28 cellular contexts compared by ENCODE assay signal in the genomic region with DNA sequence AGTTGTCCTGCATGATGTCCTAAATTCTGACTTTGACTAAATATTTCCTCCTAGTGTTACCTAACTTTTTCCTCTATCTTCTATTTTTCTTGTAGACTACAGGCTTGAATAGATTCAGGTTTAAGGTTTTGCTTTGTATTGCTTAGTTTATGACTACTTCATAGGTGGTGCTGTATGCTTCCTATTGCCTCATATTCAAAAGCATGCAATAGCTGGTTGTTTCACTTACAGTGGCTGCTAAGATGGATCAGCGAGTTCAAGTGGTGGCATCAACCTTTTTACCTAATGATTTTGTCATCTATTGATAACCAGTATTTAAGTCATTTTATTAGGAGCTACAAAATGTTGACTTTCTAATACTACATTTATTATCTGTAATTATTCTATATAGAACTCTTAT. TPM values are rescaled to one million over a fixed set of nuclear protein-coding genes. Genes with fewer than 3 reads are reported as not detected.
DNase-seq lines count a peak whose midpoint lies in the region; ATAC-seq, FAIRE-seq and TF ChIP-seq lines count a peak whose summit lies in the region.
"Had no signal": no experiment of that assay in that cellular context is flagged by ENCODE, and none has a peak within 500 bp of the region (broad histone marks: within the 10 kb centered on the region; RNA-seq: fewer than 3 reads in every experiment).

No MANE protein-coding gene starts in this region.

- intact Hi-C loops in left colon (cut with DNase I, micrococcal nuclease) = no loop called here

- no peaks in the 10 kb centered on the region for H3K36me3 ChIP-seq in small intestine (ENCODE audit: control insufficient read depth in 2 of 2, insufficient read depth in 2 of 2, low read length in 2 of 2)
- H3K36me3 ChIP-seq: BLaER1 treated with 17β-estradiol and CSF1 and Interleukin-3, amounts not matched to agents 10 nM and 100 nM; Peyer's patch had no signal

- in situ Hi-C loops in GM13976 (cut with MboI; ENCODE audit: low sequenced_read_pairs, unreplicated experiment) = loop anchor here (25.0 kb wide), 1 partner anchor 408 kb away; the partner anchor contains the start of gene ETFBKMT

- H3K27me3 ChIP-seq in small intestine (ENCODE audit: control insufficient read depth in 2 of 2, insufficient read depth in 2 of 2, low read length in 2 of 2) = no peaks in the 10 kb centered on the region
- H3K27me3 ChIP-seq: BLaER1 treated with 17β-estradiol and CSF1 and Interleukin-3, amounts not matched to agents 10 nM and 100 nM; Peyer's patch had no signal

- peak; percentile 87 for ATAC-seq in left colon

- H3K27ac ChIP-seq in small intestine (ENCODE audit: low read depth in 1 of 2, low read length in 1 of 2) = no peak overlapping the region
- H3K27ac ChIP-seq: 22Rv1; BLaER1 treated with 17β-estradiol and CSF1 and Interleukin-3, amounts not matched to agents 10 nM and 100 nM; KMS-11; Peyer's patch had no signal

- no peak for FAIRE-seq in small intestine (lab: Jason Lieb, UNC)
- FAIRE-seq: GM12891, GM19239 had no signal

- H3K4me3 ChIP-seq in choroid plexus epithelial cell (ENCODE audit: low read depth, low read length) (no peak overlapping the region), small intestine (ENCODE audit: low read depth in 1 of 2, low read length in 2 of 2) (no peak overlapping the region)
- H3K4me3 ChIP-seq: BLaER1 treated with 17β-estradiol and CSF1 and Interleukin-3, amounts not matched to agents 10 nM and 100 nM; Peyer's patch had no signal

- no peaks in the 10 kb centered on the region for H3K4me1 ChIP-seq in small intestine (ENCODE audit: control insufficient read depth in 2 of 2, insufficient read depth in 1 of 2, low read depth in 1 of 2, low read length in 1 of 2)
- H3K4me1 ChIP-seq: BLaER1 treated with 17β-estradiol and CSF1 and Interleukin-3, amounts not matched to agents 10 nM and 100 nM had no signal

- no peak for TF ChIP-seq CTCF in choroid plexus epithelial cell (conservative IDR thresholded peaks at IDR 0.05; ENCODE audit: low read depth, low read length)
- TF ChIP-seq CTCF in GM13976 (IDR thresholded peaks at IDR 0.05; ENCODE audit: borderline replicate concordance, control extremely low read depth, extremely low read depth, insufficient read depth, missing control alignments) = no peak

- 24 to 53% (median 30%) methylated on average over 1 of the region's 1 CpG for WGBS in small intestine, 3 donors

- DNase-seq in DMS53 (lab: John Stamatoyannopoulos, UW) (peak; percentile 41), DMS53 treated with DMSO at 0.1 percent for 48 hours (lab: John Stamatoyannopoulos, UW; ENCODE audit: unreplicated experiment) (no peak), choroid plexus epithelial cell (ENCODE audit: low read depth) (peak; percentile 40), left colon (no peak), small intestine (peak; percentile 61), DMS153 treated with DMSO at 0.1 percent for 48 hours (lab: John Stamatoyannopoulos, UW; ENCODE audit: unreplicated experiment) (no peak), GM13976 (ENCODE audit: low spot score) (no peak), A172 (ENCODE audit: low spot score) (no peak)
- DNase-seq: AML-193; CD4-positive, alpha-beta T cell; DMS79 treated with DMSO at 0.1 percent for 48 hours; GF-D8; H7; MM.1S; NCI-H1048; NCI-H1417; NCI-H1694; NCI-H2029 treated with DMSO at 0.1 percent for 48 hours; NCI-H446 treated with DMSO at 0.1 percent for 48 hours; NCI-H526 treated with DMSO at 0.1 percent for 48 hours; OCI-M1; Peyer's patch; SHP77 treated with DMSO at 0.1 percent for 48 hours had no signal

- H3K9me3 ChIP-seq in small intestine (ENCODE audit: control insufficient read depth, low read depth) = no peaks in the 10 kb centered on the region
- H3K9me3 ChIP-seq: Peyer's patch had no signal

RNA-seq across cellular contexts. Expression of gene BICD1, which starts 36.3 kb away (rescaled TPM):
- total RNA-seq in left colon = 1 to 10 TPM; 3.0 to 5.0 TPM
- polyA plus RNA-seq in small intestine = 1 to 10 TPM in 2 of 3 donors, under 1 TPM in 1; 0.45 to 7.0 (median 1.6) TPM
- 6.6 and 10.0 TPM in 2 replicates for total RNA-seq in A172 (2014; rRNA removed; shearing (Covaris generic))

Comparison
In these comparisons a context has a peak if more than half of its experiments do, and no peak if none do; other contexts are left out.
1. DNase-seq: peak in DMS53 (single experiment), choroid plexus epithelial cell (single experiment) and small intestine (single experiment); none in DMS53 treated with DMSO at 0.1 percent for 48 hours (single experiment), left colon (0 of 2), DMS153 treated with DMSO at 0.1 percent for 48 hours (single experiment), GM13976 (single experiment) and A172 (single experiment).